9 cellular contexts compared by ENCODE assay signal in genomic region chr6:30954631-30955366, GRCh38. TPM values are rescaled to one million over a fixed set of nuclear protein-coding genes. Genes with fewer than 3 reads are reported as not detected.
DNase-seq lines count a peak whose midpoint lies in the region; ATAC-seq, FAIRE-seq and TF ChIP-seq lines count a peak whose summit lies in the region.
"Had no signal": no experiment of that assay in that cellular context is flagged by ENCODE, and none has a peak within 500 bp of the region (broad histone marks: within the 10 kb centered on the region; RNA-seq: fewer than 3 reads in every experiment).

No MANE protein-coding gene starts in this region.

- no peak for TF ChIP-seq CTCF in astrocyte (IDR thresholded peaks at IDR 0.05; ENCODE audit: insufficient read depth, low read depth, low read length)
- TF ChIP-seq CTCF in testis (IDR thresholded peaks at IDR 0.05) = no peak

- no peak overlapping the region for H3K27ac Mint-ChIP-seq in activated CD4-positive, alpha-beta T cell treated with anti-CD3 and anti-CD28 coated beads, Interleukin-2, amount 10 ng/mL, durations not matched to agents 7 days and 5 days
- H3K27ac Mint-ChIP-seq in astrocyte (ENCODE audit: unreplicated experiment) = peak overlapping the region; percentile 11

- no peak overlapping the region for H3K27ac ChIP-seq in astrocyte (ENCODE audit: low read depth, low read length)
- peak overlapping the region in 1 of 2 donors; percentile 57 for H3K27ac ChIP-seq in testis

- DNase-seq in activated CD4-positive, alpha-beta T cell treated with anti-CD3 and anti-CD28 coated beads, Interleukin-2, amount 10 ng/mL, durations not matched to agents 7 days and 5 days = no peak
- DNase-seq in activated CD4-positive, alpha-beta T cell treated with anti-CD3 and anti-CD28 coated beads for 4 hours = no peak
- DNase-seq in astrocyte (ENCODE audit: low read depth) (no peak), medulla oblongata (ENCODE audit: extremely low spot score) (peak; percentile 36), testis (no peak)
- DNase-seq in activated CD4-positive, alpha-beta T cell treated with anti-CD3 and anti-CD28 coated beads, Interleukin-2, amount 50 U/mL, for 1 hour = no peak

- peaks cover 7% of the 10 kb centered on the region for H3K4me1 Mint-ChIP-seq in activated CD4-positive, alpha-beta T cell treated with anti-CD3 and anti-CD28 coated beads, Interleukin-2, amount 10 ng/mL, durations not matched to agents 7 days and 5 days
- H3K4me1 Mint-ChIP-seq in astrocyte (ENCODE audit: low read depth, unreplicated experiment) = peaks cover 6% of the 10 kb centered on the region

- TF ChIP-seq POLR2A in testis (IDR thresholded peaks at IDR 0.05) = no peak

- H3K79me2 ChIP-seq in astrocyte (ENCODE audit: insufficient read depth, low read length) = no peaks in the 10 kb centered on the region

- H3K36me3 ChIP-seq in astrocyte (ENCODE audit: insufficient read depth, low read length) (no peaks in the 10 kb centered on the region), testis (ENCODE audit: low read depth, missing control alignments) (no peaks in the 10 kb centered on the region)

- no peaks in the 10 kb centered on the region for H3K36me3 Mint-ChIP-seq in activated CD4-positive, alpha-beta T cell treated with anti-CD3 and anti-CD28 coated beads, Interleukin-2, amount 10 ng/mL, durations not matched to agents 7 days and 5 days (ENCODE audit: low read depth)
- H3K36me3 Mint-ChIP-seq in astrocyte (ENCODE audit: low read depth, unreplicated experiment) = no peaks in the 10 kb centered on the region

- ATAC-seq in HG03378 (IDR thresholded peaks at IDR 0.05; ENCODE audit: unreplicated experiment) = no peak
- ATAC-seq in GM21786 (IDR thresholded peaks at IDR 0.05; ENCODE audit: unreplicated experiment) = no peak

- H3K27me3 Mint-ChIP-seq in activated CD4-positive, alpha-beta T cell treated with anti-CD3 and anti-CD28 coated beads, Interleukin-2, amount 10 ng/mL, durations not matched to agents 7 days and 5 days = peaks cover 74% of the 10 kb centered on the region
- peaks cover 72% of the 10 kb centered on the region for H3K27me3 Mint-ChIP-seq in astrocyte (ENCODE audit: low read depth, unreplicated experiment)

- peak overlapping the region; percentile 70 for H3K9ac ChIP-seq in astrocyte (ENCODE audit: low read length)

- POLR2A ChIA-PET in activated CD4-positive, alpha-beta T cell treated with anti-CD3 and anti-CD28 coated beads, Interleukin-2, amount 10 ng/mL, durations not matched to agents 7 days and 5 days (lab: Charles Lee) = no interaction called here

- WGBS in testis, 2 donors = 46 to 62% methylated on average over 9 of the region's 9 CpGs

- CTCF ChIA-PET in activated CD4-positive, alpha-beta T cell treated with anti-CD3 and anti-CD28 coated beads, Interleukin-2, amount 10 ng/mL, durations not matched to agents 7 days and 5 days (lab: Charles Lee) = interaction anchor here (1.5 kb wide), 1 partner anchor 10 kb away, joined by 3 read pairs; no protein-coding TSS in a partner anchor

- no peak for FAIRE-seq in astrocyte (lab: Jason Lieb, UNC)

- peak overlapping the region; percentile 82 for H2AFZ ChIP-seq in astrocyte (ENCODE audit: low read depth, low read length)

- H3K4me3 ChIP-seq in astrocyte (ENCODE audit: insufficient read depth, low read depth, low read length) (peak overlapping the region; percentile 47), testis (peak overlapping the region; percentile 55 to 59)

- H3K9me3 ChIP-seq in astrocyte (ENCODE audit: insufficient read depth, low read depth, low read length) (no peaks in the 10 kb centered on the region), testis (no peaks in the 10 kb centered on the region)

- intact Hi-C loops in testis (cut with DNase I; ENCODE audit: low total_unique reads) = no loop called here

- peaks cover 6% of the 10 kb centered on the region for H3K4me1 ChIP-seq in astrocyte (ENCODE audit: insufficient read depth, low read length)
- peaks cover 7% of the 10 kb centered on the region for H3K4me1 ChIP-seq in testis

- peak overlapping the region; percentile 86 for H3K4me2 ChIP-seq in astrocyte (ENCODE audit: low read length)

- H3K9me3 Mint-ChIP-seq in activated CD4-positive, alpha-beta T cell treated with anti-CD3 and anti-CD28 coated beads, Interleukin-2, amount 10 ng/mL, durations not matched to agents 7 days and 5 days = no peaks in the 10 kb centered on the region
- peaks cover 20% of the 10 kb centered on the region for H3K9me3 Mint-ChIP-seq in astrocyte (ENCODE audit: unreplicated experiment)

- H3K27me3 ChIP-seq in astrocyte (ENCODE audit: insufficient read depth, low read length) = peaks cover 21% of the 10 kb centered on the region
- H3K27me3 ChIP-seq in testis = no peaks in the 10 kb centered on the region

- H4K20me1 ChIP-seq in astrocyte (ENCODE audit: insufficient read depth, low read length) = no peaks in the 10 kb centered on the region

- peak overlapping the region; percentile 37 for H3K4me3 Mint-ChIP-seq in activated CD4-positive, alpha-beta T cell treated with anti-CD3 and anti-CD28 coated beads, Interleukin-2, amount 10 ng/mL, durations not matched to agents 7 days and 5 days
- no peak overlapping the region for H3K4me3 Mint-ChIP-seq in astrocyte (ENCODE audit: unreplicated experiment)

RNA-seq across cellular contexts. Expression of gene MUCL3, which starts 14.0 kb away (rescaled TPM):
- total RNA-seq in activated CD4-positive, alpha-beta T cell treated with anti-CD3 and anti-CD28 coated beads, Interleukin-2, amount 10 ng/mL, durations not matched to agents 7 days and 5 days = not detected
- not detected in 2 replicates for total RNA-seq in astrocyte
- total RNA-seq in testis = under 1 TPM in 1 of 2 donors, not detected in 1; 0.19 TPM
- polyA plus RNA-seq in testis (ENCODE audit: insufficient read depth, low read depth, low replicate concordance) = 0.45 TPM
- total RNA-seq: dermis microvascular lymphatic vessel endothelial cell had no signal

RNA-seq across cellular contexts. Expression of gene SFTA2, which starts 22.8 kb away (rescaled TPM):
- total RNA-seq in activated CD4-positive, alpha-beta T cell treated with anti-CD3 and anti-CD28 coated beads, Interleukin-2, amount 10 ng/mL, durations not matched to agents 7 days and 5 days = not detected
- total RNA-seq in astrocyte (not detected in 2 replicates), testis (not detected)
- 0.94 TPM for polyA plus RNA-seq in testis (ENCODE audit: insufficient read depth, low read depth, low replicate concordance)
- total RNA-seq: dermis microvascular lymphatic vessel endothelial cell had no signal

RNA-seq across cellular contexts. Expression of gene MUC21, which starts 28.7 kb away (rescaled TPM):
- not detected for total RNA-seq in activated CD4-positive, alpha-beta T cell treated with anti-CD3 and anti-CD28 coated beads, Interleukin-2, amount 10 ng/mL, durations not matched to agents 7 days and 5 days
- total RNA-seq in astrocyte (not detected in 2 replicates), testis (not detected)
- polyA plus RNA-seq in testis (ENCODE audit: insufficient read depth, low read depth, low replicate concordance) = 0.12 TPM
- total RNA-seq: dermis microvascular lymphatic vessel endothelial cell had no signal

RNA-seq across cellular contexts. Expression of gene VARS2, which starts 40.8 kb away (rescaled TPM):
- 10 to 100 TPM; 34.3 to 40.2 TPM for total RNA-seq in activated CD4-positive, alpha-beta T cell treated with anti-CD3 and anti-CD28 coated beads, Interleukin-2, amount 10 ng/mL, durations not matched to agents 7 days and 5 days
- total RNA-seq in astrocyte = 19.8 and 21.6 TPM in 2 replicates
- 10 to 100 TPM; 36.5 to 45.5 TPM for total RNA-seq in testis
- polyA plus RNA-seq in testis (ENCODE audit: insufficient read depth, low read depth, low replicate concordance) = 31.4 TPM

RNA-seq across cellular contexts. Expression of gene GTF2H4, which starts 46.8 kb away (rescaled TPM):
- 10 to 100 TPM; 28.5 to 34.1 TPM for total RNA-seq in activated CD4-positive, alpha-beta T cell treated with anti-CD3 and anti-CD28 coated beads, Interleukin-2, amount 10 ng/mL, durations not matched to agents 7 days and 5 days
- total RNA-seq in astrocyte (34.3 and 41.3 TPM in 2 replicates), testis (10 to 100 TPM; 23.0 to 30.6 TPM)
- polyA plus RNA-seq in testis (ENCODE audit: insufficient read depth, low read depth, low replicate concordance) = 38.1 TPM
